ENCODE assay signal across 8 cellular contexts in the genomic region with DNA sequence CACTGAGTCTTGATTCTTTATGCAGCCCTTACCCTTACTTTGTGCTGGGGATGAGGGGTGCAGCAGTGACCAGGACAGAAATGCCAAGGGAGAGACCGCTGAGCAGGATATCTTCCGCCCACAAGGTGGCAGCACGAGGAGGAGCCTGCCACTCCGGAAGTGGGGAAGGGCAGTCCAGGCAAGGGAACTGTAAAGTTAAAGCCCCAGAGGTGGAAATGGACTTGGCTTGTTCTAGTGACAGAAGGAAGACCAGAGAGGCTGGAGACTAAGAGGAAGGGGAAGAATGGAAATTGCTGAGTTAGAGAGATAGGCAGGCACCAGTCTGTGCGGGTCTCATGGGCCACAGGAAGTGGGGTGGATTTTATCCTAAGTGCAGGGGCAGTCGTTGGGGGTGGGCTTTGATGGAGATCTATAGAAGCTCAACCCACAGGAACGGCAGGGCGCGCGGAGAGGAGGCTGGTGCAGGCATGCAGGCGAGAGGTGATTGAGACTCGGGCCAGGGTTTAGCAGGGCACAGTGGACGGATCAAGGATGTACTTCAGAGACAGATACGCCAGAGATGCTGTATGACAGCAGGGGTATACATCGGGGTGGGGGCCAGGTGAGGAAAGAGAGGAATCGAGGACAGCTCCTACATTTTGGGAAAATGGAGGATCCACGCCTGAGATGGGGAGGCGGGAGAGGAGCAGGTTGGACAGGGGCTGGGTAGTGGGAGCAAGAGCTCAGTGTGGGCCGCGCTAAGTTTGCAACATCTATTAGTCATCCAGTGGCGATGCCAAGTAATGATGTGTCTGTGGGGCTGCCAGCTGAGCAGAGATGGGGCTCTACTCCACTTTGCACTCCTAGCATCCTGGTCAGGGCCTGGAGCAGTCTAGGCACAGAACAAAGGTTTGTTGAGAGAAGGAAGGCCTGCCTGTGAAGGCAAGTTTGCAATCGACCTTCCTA. TPM values are rescaled to one million over a fixed set of nuclear protein-coding genes. Genes with fewer than 3 reads are reported as not detected.
DNase-seq lines count a peak whose midpoint lies in the region; ATAC-seq and TF ChIP-seq lines count a peak whose summit lies in the region.

No MANE protein-coding gene starts in this region.

- POLR2A ChIA-PET in AG04450 (lab: Yijun Ruan, JAX) = interaction anchor here (0.6 to 3.2 kb wide), 3 partner anchors 15 to 54 kb away, joined by 3 to 18 read pairs (median 3); no protein-coding TSS in a partner anchor

- in situ Hi-C loops in astrocyte of the spinal cord (cut with HindIII; ENCODE audit: low sequenced_read_pairs) = no loop called here

- TF ChIP-seq EP300 in sigmoid colon (IDR thresholded peaks at IDR 0.05) = no peak

- intact Hi-C loops in sigmoid colon (cut with DNase I) = no loop called here

- no peaks in the 10 kb centered on the region for H3K27me3 ChIP-seq in AG04450 (ENCODE audit: control insufficient read depth, insufficient read depth, low read length)
- H3K27me3 ChIP-seq in sigmoid colon = no peaks in the 10 kb centered on the region

- 47 to 58% methylated on average over 22 of the region's 22 CpGs for WGBS in sigmoid colon, 2 donors

- TF ChIP-seq CTCF in AG04450 (IDR thresholded peaks at IDR 0.05; ENCODE audit: low read depth, low read length) (peak; percentile 86), astrocyte of the spinal cord (IDR thresholded peaks at IDR 0.05; ENCODE audit: low read depth, low read length) (peak; percentile 86), sigmoid colon (IDR thresholded peaks at IDR 0.05) (peak; percentile 73 to 89 (median 88))

- no peaks in the 10 kb centered on the region; the same call in 1 of the 2 replicates for H3K9me3 ChIP-seq in AG04450 (ENCODE audit: control insufficient read depth, insufficient read depth, low read length)
- no peaks in the 10 kb centered on the region for H3K9me3 ChIP-seq in sigmoid colon

- H3K27ac ChIP-seq in AG04450 (ENCODE audit: low read depth, low read length) (peak overlapping the region; percentile 52), sigmoid colon (peak overlapping the region; percentile 37 to 55 (median 46))

- no peak for DNase-seq in AG04450 (ENCODE audit: low read depth, low spot score)
- peak; percentile 27 for DNase-seq in NCI-H187 treated with DMSO at 0.1 percent for 48 hours (lab: John Stamatoyannopoulos, UW)
- peak in 4 of 5 experiments; percentile 59 to 80 (median 61) for DNase-seq in T-helper 2 cell
- DNase-seq in astrocyte of the spinal cord (ENCODE audit: low read depth, low spot score) = peak; percentile 68
- peak; percentile 94 for DNase-seq in hepatic stellate cell (ENCODE audit: low spot score)
- peak; percentile 90 for DNase-seq in sigmoid colon

- no peaks in the 10 kb centered on the region for H3K36me3 ChIP-seq in sigmoid colon

- peak; percentile 40 for TF ChIP-seq POLR2A in GM19099 (IDR thresholded peaks at IDR 0.05; ENCODE audit: extremely low read depth, insufficient read length, low read depth)
- no peak for TF ChIP-seq POLR2A in sigmoid colon (IDR thresholded peaks at IDR 0.05)

- ATAC-seq in GM21390 (IDR thresholded peaks at IDR 0.05; ENCODE audit: unreplicated experiment) = no peak

- CTCF ChIA-PET in AG04450 (lab: Charles Lee) = interaction anchor here (0.5 to 4.9 kb wide), 25 partner anchors 8 to 157 kb away, joined by 3 to 71 read pairs (median 6); a partner anchor contains a TSS

- H3K4me1 ChIP-seq in sigmoid colon = peaks cover 0 to 44% (median 40%) of the 10 kb centered on the region in 4 donors

- H3K4me3 ChIP-seq in AG04450 (ENCODE audit: low read depth, low read length) (no peak overlapping the region), astrocyte of the spinal cord (ENCODE audit: low read depth, low read length) (no peak overlapping the region), sigmoid colon (no peak overlapping the region)

RNA-seq across cellular contexts. Expression of a gene that starts 3.3 kb away (rescaled TPM):
- polyA plus RNA-seq in AG04450 (2011; rRNA removed) (17.3 and 20.2 TPM in 2 replicates), sigmoid colon (100 to 1,000 TPM in 1 of 3 donors, 10 to 100 TPM in 2; 88.3 to 152 (median 92.0) TPM)
- 61.0 and 67.4 TPM in 2 replicates for polyA minus RNA-seq in AG04450 (2011; rRNA and poly(A)+ RNA removed)
- total RNA-seq in sigmoid colon = 10 to 100 TPM; 32.1 to 48.2 (median 38.9) TPM

RNA-seq across cellular contexts. Expression of a gene that starts 26.1 kb away (rescaled TPM):
- polyA plus RNA-seq in AG04450 (2011; rRNA removed) (14.4 and 18.4 TPM in 2 replicates), sigmoid colon (10 to 100 TPM in 2 of 3 donors, 1 to 10 TPM in 1; 9.0 to 42.2 (median 16.8) TPM)
- 25.6 and 33.8 TPM in 2 replicates for polyA minus RNA-seq in AG04450 (2011; rRNA and poly(A)+ RNA removed)
- 10 to 100 TPM; 23.9 to 45.7 (median 24.2) TPM for total RNA-seq in sigmoid colon

RNA-seq across cellular contexts. Expression of a gene that starts 40.3 kb away (rescaled TPM):
- polyA plus RNA-seq in AG04450 (2011; rRNA removed) (16.5 and 20.0 TPM in 2 replicates), sigmoid colon (10 to 100 TPM; 15.6 to 39.0 (median 21.3) TPM)
- 12.1 and 14.3 TPM in 2 replicates for polyA minus RNA-seq in AG04450 (2011; rRNA and poly(A)+ RNA removed)
- 10 to 100 TPM; 20.0 to 37.7 (median 26.6) TPM for total RNA-seq in sigmoid colon
